In genomic region chr20:4607287-4607713, GRCh38 we compare ENCODE assay signal across 8 cellular contexts.
DNase-seq lines count a peak whose midpoint lies in the region; ATAC-seq and TF ChIP-seq lines count a peak whose summit lies in the region.

No MANE protein-coding gene starts in this region.

- intact Hi-C loops in activated T-helper 2 cell treated with anti-CD3 and anti-CD28 coated beads, Interferon-gamma antibody, Interleukin-2, Interleukin-4, amounts not matched to agents 10 μg/mL and 5 μg/mL and 100 μg/mL, durations not matched to agents 14 hours and 24 hours and 36 hours (cut with micrococcal nuclease), result loop anchor here (1.0 to 10.0 kb wide), 2 partner anchors 113 to 348 kb away; no protein-coding TSS in a partner anchor

- H3K27me3 ChIP-seq in KMS-11 (ENCODE audit: insufficient read depth, low read depth) (no peaks in the 10 kb centered on the region), upper lobe of left lung (no peaks in the 10 kb centered on the region)

- H3K36me3 ChIP-seq in KMS-11 (ENCODE audit: insufficient read depth) (no peaks in the 10 kb centered on the region), upper lobe of left lung (no peaks in the 10 kb centered on the region)

- no peak for TF ChIP-seq EP300 in upper lobe of left lung (IDR thresholded peaks at IDR 0.05)

- no peaks in the 10 kb centered on the region for H3K9me3 ChIP-seq in upper lobe of left lung

- H3K4me2 ChIP-seq in KMS-11, result no peak overlapping the region

- no peak overlapping the region for H2AFZ ChIP-seq in KMS-11 (ENCODE audit: low read depth)

- TF ChIP-seq CTCF in GM12864 (IDR thresholded peaks at IDR 0.05; ENCODE audit: low read depth, low read length, missing control alignments) (peak; percentile 88), KMS-11 (conservative IDR thresholded peaks at IDR 0.05; ENCODE audit: low read depth, low read length) (peak; percentile 86), RWPE1 (conservative IDR thresholded peaks at IDR 0.05; ENCODE audit: low read depth) (peak; percentile 97), upper lobe of left lung (IDR thresholded peaks at IDR 0.05) (peak; percentile 84 to 92 (median 87))

- H3K36me3 Mint-ChIP-seq in activated T-helper 2 cell treated with anti-CD3 and anti-CD28 coated beads, Interferon-gamma antibody, Interleukin-2, Interleukin-4, amounts not matched to agents 10 μg/mL and 5 μg/mL and 100 μg/mL, durations not matched to agents 14 hours and 24 hours and 36 hours (ENCODE audit: low read depth), result no peaks in the 10 kb centered on the region

- H3K27ac Mint-ChIP-seq in activated T-helper 2 cell treated with anti-CD3 and anti-CD28 coated beads, Interferon-gamma antibody, Interleukin-2, Interleukin-4, amounts not matched to agents 10 μg/mL and 5 μg/mL and 100 μg/mL, durations not matched to agents 14 hours and 24 hours and 36 hours, result no peak overlapping the region

- no peak for TF ChIP-seq POLR2A in upper lobe of left lung (IDR thresholded peaks at IDR 0.05)

- POLR2A ChIA-PET in RWPE1 (lab: Yijun Ruan, JAX; ENCODE audit: low non-redundant PET), result no interaction called here

- H3K4me3 Mint-ChIP-seq in activated T-helper 2 cell treated with anti-CD3 and anti-CD28 coated beads, Interferon-gamma antibody, Interleukin-2, Interleukin-4, amounts not matched to agents 10 μg/mL and 5 μg/mL and 100 μg/mL, durations not matched to agents 14 hours and 24 hours and 36 hours (ENCODE audit: low read depth), result no peak overlapping the region

- CTCF ChIA-PET in RWPE1 (lab: Yijun Ruan, JAX), result interaction anchor here (0.6 kb wide), 1 partner anchor 118 kb away, joined by 5 read pairs; no protein-coding TSS in a partner anchor

- 32 to 36% methylated on average over 13 of the region's 13 CpGs for WGBS in upper lobe of left lung, 2 donors

- H4K20me1 ChIP-seq in KMS-11 (ENCODE audit: insufficient read depth), result no peaks in the 10 kb centered on the region

- no peaks in the 10 kb centered on the region for H3K79me2 ChIP-seq in KMS-11 (ENCODE audit: insufficient read depth, low read depth)

- H3K9ac ChIP-seq in KMS-11, result no peak overlapping the region

- H3K9me3 Mint-ChIP-seq in activated T-helper 2 cell treated with anti-CD3 and anti-CD28 coated beads, Interferon-gamma antibody, Interleukin-2, Interleukin-4, amounts not matched to agents 10 μg/mL and 5 μg/mL and 100 μg/mL, durations not matched to agents 14 hours and 24 hours and 36 hours, result no peaks in the 10 kb centered on the region

- H3K27ac ChIP-seq in KMS-11 (no peak overlapping the region), RWPE1 (no peak overlapping the region), upper lobe of left lung (no peak overlapping the region)

- H3K27me3 Mint-ChIP-seq in activated T-helper 2 cell treated with anti-CD3 and anti-CD28 coated beads, Interferon-gamma antibody, Interleukin-2, Interleukin-4, amounts not matched to agents 10 μg/mL and 5 μg/mL and 100 μg/mL, durations not matched to agents 14 hours and 24 hours and 36 hours (ENCODE audit: low read depth), result peaks cover 22% of the 10 kb centered on the region

- DNase-seq in GM12864 (ENCODE audit: low read depth) (peak; percentile 46), RWPE1 (ENCODE audit: low spot score) (peak; percentile 74), fibroblast of the conjunctiva (ENCODE audit: low read depth) (peak; percentile 61), non-pigmented ciliary epithelial cell (ENCODE audit: low read depth) (peak; percentile 38), upper lobe of left lung (peak in 1 of 2 donors; percentile 42)
- DNase-seq in activated T-helper 2 cell treated with anti-CD3 and anti-CD28 coated beads, Interferon-gamma antibody, Interleukin-2, Interleukin-4, amounts not matched to agents 10 μg/mL and 5 μg/mL and 100 μg/mL, durations not matched to agents 14 hours and 24 hours and 36 hours (ENCODE audit: low spot score), result peak; percentile 41

- ATAC-seq in upper lobe of left lung (ENCODE audit: low FRiP score in 2 of 2), result peak; percentile 64 to 89
- ATAC-seq in GM21825 (IDR thresholded peaks at IDR 0.05; ENCODE audit: unreplicated experiment), result no peak

- no peaks in the 10 kb centered on the region for H3K4me1 ChIP-seq in KMS-11 (ENCODE audit: low read depth, poor library complexity, severe bottlenecking)
- H3K4me1 ChIP-seq in upper lobe of left lung, result peaks cover 0 to 3% (median 0%) of the 10 kb centered on the region in 4 donors

- peaks cover 2% of the 10 kb centered on the region for H3K4me1 Mint-ChIP-seq in activated T-helper 2 cell treated with anti-CD3 and anti-CD28 coated beads, Interferon-gamma antibody, Interleukin-2, Interleukin-4, amounts not matched to agents 10 μg/mL and 5 μg/mL and 100 μg/mL, durations not matched to agents 14 hours and 24 hours and 36 hours (ENCODE audit: low read depth)

- H3K4me3 ChIP-seq in GM12864 (ENCODE audit: low read depth, low read length) (no peak overlapping the region), KMS-11 (IDR thresholded peaks at IDR 0.05; ENCODE audit: insufficient read depth, low read depth, low read length) (no peak overlapping the region), upper lobe of left lung (no peak overlapping the region)
